In the genomic region with DNA sequence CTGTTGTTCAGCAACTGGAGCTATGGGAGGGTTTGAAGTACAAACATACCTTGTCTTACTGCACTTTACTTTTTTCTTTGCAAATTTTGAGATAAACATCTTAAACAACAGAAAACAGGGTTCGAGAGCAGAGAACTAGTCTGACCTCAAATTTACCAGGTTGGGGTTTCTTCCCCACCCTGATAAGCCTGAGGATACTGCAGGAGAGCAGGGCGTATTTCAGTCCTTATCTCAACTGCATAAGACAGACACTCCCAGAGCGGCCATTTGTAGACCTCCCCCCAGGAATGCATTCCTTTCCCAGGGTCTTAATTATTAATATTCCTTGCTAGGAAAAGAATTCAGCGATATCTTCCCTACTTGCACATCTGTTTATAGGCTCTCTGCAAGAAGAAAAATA, we compare ENCODE assay signal across 7 cellular contexts.
DNase-seq lines count a peak whose midpoint lies in the region; ATAC-seq and TF ChIP-seq lines count a peak whose summit lies in the region.
"Not testable (repeated sequence)": the region's sequence is repeated elsewhere in the genome, so short reads cannot be mapped to it uniquely, and the experiment has no call there.

No MANE protein-coding gene starts in this region.

- DNase-seq in DND-41 (peak; percentile 32), WTC11 (ENCODE audit: low spot score) (peak; percentile 23), glutamatergic neuron (peak; percentile 22), nephron progenitor cell (peak; percentile 6)
- not testable (repeated sequence) for DNase-seq in adipocyte (ENCODE audit: low read depth)
- DNase-seq in stimulated activated naive CD8-positive, alpha-beta T cell treated with anti-CD3 and anti-CD28 coated beads, Interleukin-15, Interleukin-2, amounts not matched to agents 100 U/mL and 50 U/mL, for 24 hours = peak; percentile 9

- not testable (repeated sequence) for H3K4me3 ChIP-seq in DND-41 (ENCODE audit: low read depth in 1 of 2, low read length in 2 of 2); HEK293 (ENCODE audit: low read depth, low read length)
- peak overlapping the region; percentile 8 for H3K4me3 ChIP-seq in adipocyte (ENCODE audit: low read length)

- not testable (repeated sequence) for H3K9ac ChIP-seq in DND-41 (ENCODE audit: low read depth, low read length); adipocyte (ENCODE audit: low read length)

- not testable (repeated sequence) for H4K20me1 ChIP-seq in DND-41 (ENCODE audit: insufficient read depth, low read length)

- not testable (repeated sequence) for H3K4me2 ChIP-seq in DND-41 (ENCODE audit: insufficient read depth, low read length)

- not testable (repeated sequence) for H3K27me3 Mint-ChIP-seq in WTC11 (ENCODE audit: low read depth); glutamatergic neuron (ENCODE audit: unreplicated experiment); nephron progenitor cell (ENCODE audit: low read depth, poor library complexity)

- CTCF ChIA-PET in HEK293 (lab: Yijun Ruan, JAX); WTC11 (lab: Charles Lee): not testable (repeated sequence)

- H3K36me3 ChIP-seq in DND-41 (ENCODE audit: insufficient read depth, low read length); HEK293 (ENCODE audit: control insufficient read depth in 2 of 2, insufficient read depth in 1 of 2, low read length in 2 of 2); adipocyte (ENCODE audit: control insufficient read depth, insufficient read depth, low read length, severe bottlenecking): not testable (repeated sequence)

- not testable (repeated sequence) for ATAC-seq in DND-41 (ENCODE audit: insufficient read depth, low read depth); WTC11; stimulated activated naive CD8-positive, alpha-beta T cell treated with anti-CD3 and anti-CD28 coated beads, Interleukin-15, Interleukin-2, amounts not matched to agents 100 U/mL and 50 U/mL, for 24 hours

- not testable (repeated sequence) for H3K27ac ChIP-seq in DND-41 (ENCODE audit: low read length); HEK293 (ENCODE audit: extremely low read depth, low read depth, low read length)

- POLR2A ChIA-PET in HEK293 (lab: Yijun Ruan, JAX); WTC11 (lab: Charles Lee): not testable (repeated sequence)

- not testable (repeated sequence) for TF ChIP-seq CTCF in DND-41 (IDR thresholded peaks at IDR 0.05; ENCODE audit: borderline replicate concordance, extremely low read depth, low read length, poor library complexity, severe bottlenecking); HEK293 (tag by site-specific recombination; IDR thresholded peaks at IDR 0.05); WTC11 (IDR thresholded peaks at IDR 0.05); glutamatergic neuron (IDR thresholded peaks at IDR 0.05; ENCODE audit: partially characterized antibody, unreplicated experiment); nephron progenitor cell (IDR thresholded peaks at IDR 0.05)

- not testable (repeated sequence) for H2AFZ ChIP-seq in DND-41 (ENCODE audit: low read depth, low read length)

- H3K4me3 Mint-ChIP-seq in WTC11; glutamatergic neuron (ENCODE audit: unreplicated experiment); nephron progenitor cell: not testable (repeated sequence)

- not testable (repeated sequence) for H3K27ac Mint-ChIP-seq in WTC11; glutamatergic neuron (ENCODE audit: unreplicated experiment); nephron progenitor cell

- not testable (repeated sequence) for H3K79me2 ChIP-seq in DND-41 (ENCODE audit: insufficient read depth, low read length)

- not testable (repeated sequence) for H3K27me3 ChIP-seq in DND-41 (ENCODE audit: insufficient read depth, low read length, poor library complexity); adipocyte (replicated peaks; ENCODE audit: control insufficient read depth, insufficient read depth, low read length)

- not testable (repeated sequence) for H3K4me1 Mint-ChIP-seq in WTC11; glutamatergic neuron (ENCODE audit: low read depth, unreplicated experiment); nephron progenitor cell

- not testable (repeated sequence) for H3K4me1 ChIP-seq in DND-41 (ENCODE audit: insufficient read depth, low read length); HEK293 (ENCODE audit: control insufficient read depth, insufficient read depth, low read length)
- peaks cover 15% of the 10 kb centered on the region for H3K4me1 ChIP-seq in adipocyte (ENCODE audit: control insufficient read depth, insufficient read depth, low read length)

- H3K9me3 Mint-ChIP-seq in WTC11 (peaks cover 50% of the 10 kb centered on the region), nephron progenitor cell (peaks cover 38% of the 10 kb centered on the region)
- not testable (repeated sequence) for H3K9me3 Mint-ChIP-seq in glutamatergic neuron (ENCODE audit: unreplicated experiment)

- peaks cover 14% of the 10 kb centered on the region for H3K9me3 ChIP-seq in DND-41 (ENCODE audit: insufficient read depth, low read length, severe bottlenecking)
- not testable (repeated sequence) for H3K9me3 ChIP-seq in HEK293 (ENCODE audit: control insufficient read depth, insufficient read depth, low read depth, low read length)
- peaks cover 10% of the 10 kb centered on the region for H3K9me3 ChIP-seq in adipocyte (ENCODE audit: control insufficient read depth, low read length)

- H3K36me3 Mint-ChIP-seq in WTC11 (peaks cover 30% of the 10 kb centered on the region), nephron progenitor cell (ENCODE audit: low read depth) (peaks cover 20% of the 10 kb centered on the region)
- H3K36me3 Mint-ChIP-seq in glutamatergic neuron (ENCODE audit: unreplicated experiment) = not testable (repeated sequence)

TF ChIP-seq in HEK293, 187 proteins besides CTCF, POLR2A, EP300 and RAD21:
- peak; percentile 55 for TF ChIP-seq SETDB1 (IDR thresholded peaks at IDR 0.05; ENCODE audit: insufficient read length, low read length)
